In the genomic region with DNA sequence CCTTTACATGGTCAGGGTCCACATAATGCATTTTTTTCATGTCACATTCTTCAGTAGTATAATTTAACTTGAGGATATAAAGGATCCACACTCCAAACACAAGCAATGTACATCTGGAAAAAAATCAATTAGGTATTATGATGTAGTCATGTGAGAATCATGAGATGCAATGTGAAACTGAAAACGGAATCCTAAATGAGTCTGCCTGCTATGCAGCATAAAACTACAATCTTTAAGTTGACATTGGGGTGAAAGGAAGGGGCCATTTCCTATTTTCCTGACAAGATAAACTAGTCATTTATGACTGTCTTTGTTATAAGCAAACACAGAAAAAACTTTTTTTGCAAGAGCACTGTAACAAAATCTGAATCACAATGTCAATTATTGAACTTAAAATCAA, we compare ENCODE assay signal across 11 cellular contexts. TPM values are rescaled to one million over a fixed set of nuclear protein-coding genes. Genes with fewer than 3 reads are reported as not detected.
A peak's percentile ranks its signal among the peaks of the same experiment; 100 is the strongest.
DNase-seq lines count a peak whose midpoint lies in the region; ATAC-seq lines count a peak whose summit lies in the region.
"Had no signal": no experiment of that assay in that cellular context is flagged by ENCODE, and none has a peak within 500 bp of the region (broad histone marks: within the 10 kb centered on the region; RNA-seq: fewer than 3 reads in every experiment).

No MANE protein-coding gene starts in this region.

- peak; percentile 52 to 58 for ATAC-seq in activated T-cell treated with anti-CD3 and anti-CD28 coated beads, Interleukin-2, amount 50 U/mL, for 4 hours
- ATAC-seq in HG03097 (IDR thresholded peaks at IDR 0.05; ENCODE audit: low FRiP score, unreplicated experiment): peak; percentile 44
- ATAC-seq in activated T-helper 17 cell treated with anti-CD3 and anti-CD28 coated beads, Interleukin-2, amount 50 U/mL, for 72 hours (replicated peaks): peak; percentile 52
- ATAC-seq in stimulated activated effector memory CD8-positive, alpha-beta T cell treated with anti-CD3 and anti-CD28 coated beads, Interleukin-12 subunit alpha, Interleukin-12 subunit beta, amount 100 ng/mL, for 72 hours: peak; percentile 55
- ATAC-seq: left colon had no signal

- no peak overlapping the region for H3K4me3 ChIP-seq in MG63

- no peaks in the 10 kb centered on the region for H3K36me3 ChIP-seq in MG63

- peaks cover 56% of the 10 kb centered on the region for H3K4me1 Mint-ChIP-seq in activated T-cell treated with anti-CD3 and anti-CD28 coated beads, Interleukin-2, amount 50 U/mL, for 4 hours (ENCODE audit: low read depth)
- H3K4me1 Mint-ChIP-seq in activated T-helper 17 cell treated with anti-CD3 and anti-CD28 coated beads, Interleukin-2, amount 50 U/mL, for 72 hours: peaks cover 31% of the 10 kb centered on the region
- peaks cover 64% of the 10 kb centered on the region for H3K4me1 Mint-ChIP-seq in stimulated activated effector memory CD8-positive, alpha-beta T cell treated with anti-CD3 and anti-CD28 coated beads, Interleukin-12 subunit alpha, Interleukin-12 subunit beta, amount 100 ng/mL, for 72 hours

- DNase-seq in activated T-cell treated with anti-CD3 and anti-CD28 coated beads, Interleukin-2, amount 50 U/mL, for 4 hours: no peak
- DNase-seq in activated T-cell treated with anti-CD3 and anti-CD28 coated beads, Interleukin-2, amount 50 U/mL, for 48 hours: no peak
- no peak for DNase-seq in stimulated activated effector memory CD8-positive, alpha-beta T cell treated with anti-CD3 and anti-CD28 coated beads, Interleukin-12 subunit alpha, Interleukin-12 subunit beta, amount 100 ng/mL, for 72 hours (ENCODE audit: low spot score in 2 of 2)
- no peak for DNase-seq in MG63
- no peak for DNase-seq in cerebellum (ENCODE audit: low spot score)
- DNase-seq in DMS153 treated with DMSO at 0.1 percent for 48 hours (lab: John Stamatoyannopoulos, UW; ENCODE audit: unreplicated experiment): no peak
- DNase-seq: left colon, NCI-H1436, Right ventricle myocardium superior had no signal

- peaks cover 16% of the 10 kb centered on the region for H3K36me3 Mint-ChIP-seq in activated T-cell treated with anti-CD3 and anti-CD28 coated beads, Interleukin-2, amount 50 U/mL, for 4 hours (ENCODE audit: insufficient read depth)
- peaks cover 11% of the 10 kb centered on the region for H3K36me3 Mint-ChIP-seq in activated T-helper 17 cell treated with anti-CD3 and anti-CD28 coated beads, Interleukin-2, amount 50 U/mL, for 72 hours (ENCODE audit: low read depth)
- H3K36me3 Mint-ChIP-seq in stimulated activated effector memory CD8-positive, alpha-beta T cell treated with anti-CD3 and anti-CD28 coated beads, Interleukin-12 subunit alpha, Interleukin-12 subunit beta, amount 100 ng/mL, for 72 hours: peaks cover 25% of the 10 kb centered on the region

- H3K27me3 Mint-ChIP-seq in activated T-cell treated with anti-CD3 and anti-CD28 coated beads, Interleukin-2, amount 50 U/mL, for 4 hours (ENCODE audit: low read depth): no peaks in the 10 kb centered on the region
- no peaks in the 10 kb centered on the region for H3K27me3 Mint-ChIP-seq in activated T-helper 17 cell treated with anti-CD3 and anti-CD28 coated beads, Interleukin-2, amount 50 U/mL, for 72 hours

- H3K9me3 Mint-ChIP-seq in activated T-cell treated with anti-CD3 and anti-CD28 coated beads, Interleukin-2, amount 50 U/mL, for 4 hours: no peaks in the 10 kb centered on the region
- no peaks in the 10 kb centered on the region for H3K9me3 Mint-ChIP-seq in activated T-helper 17 cell treated with anti-CD3 and anti-CD28 coated beads, Interleukin-2, amount 50 U/mL, for 72 hours
- no peaks in the 10 kb centered on the region for H3K9me3 Mint-ChIP-seq in stimulated activated effector memory CD8-positive, alpha-beta T cell treated with anti-CD3 and anti-CD28 coated beads, Interleukin-12 subunit alpha, Interleukin-12 subunit beta, amount 100 ng/mL, for 72 hours

- no peaks in the 10 kb centered on the region for H3K9me3 ChIP-seq in MG63

- no peaks in the 10 kb centered on the region for H3K27me3 ChIP-seq in MG63

- H3K4me3 Mint-ChIP-seq in activated T-cell treated with anti-CD3 and anti-CD28 coated beads, Interleukin-2, amount 50 U/mL, for 4 hours: peak overlapping the region; percentile 62
- peak overlapping the region; percentile 72 for H3K4me3 Mint-ChIP-seq in activated T-helper 17 cell treated with anti-CD3 and anti-CD28 coated beads, Interleukin-2, amount 50 U/mL, for 72 hours
- peak overlapping the region; percentile 47 for H3K4me3 Mint-ChIP-seq in stimulated activated effector memory CD8-positive, alpha-beta T cell treated with anti-CD3 and anti-CD28 coated beads, Interleukin-12 subunit alpha, Interleukin-12 subunit beta, amount 100 ng/mL, for 72 hours

- H3K27ac Mint-ChIP-seq in activated T-helper 17 cell treated with anti-CD3 and anti-CD28 coated beads, Interleukin-2, amount 50 U/mL, for 72 hours: peak overlapping the region; percentile 92
- peak overlapping the region; percentile 80 for H3K27ac Mint-ChIP-seq in stimulated activated effector memory CD8-positive, alpha-beta T cell treated with anti-CD3 and anti-CD28 coated beads, Interleukin-12 subunit alpha, Interleukin-12 subunit beta, amount 100 ng/mL, for 72 hours

RNA-seq across cellular contexts. Expression of gene ST3GAL5, which starts 27.6 kb away (rescaled TPM):
- total RNA-seq in activated T-cell treated with anti-CD3 and anti-CD28 coated beads, Interleukin-2, amount 50 U/mL, for 4 hours: 1 to 10 TPM; 3.6 to 5.3 (median 4.4) TPM
- 10 to 100 TPM in 1 of 2 donors, 1 to 10 TPM in 1; 7.6 to 13.7 TPM for total RNA-seq in activated T-helper 17 cell treated with anti-CD3 and anti-CD28 coated beads, Interleukin-2, amount 50 U/mL, for 72 hours
- total RNA-seq in MG63 (2014; rRNA removed; shearing (Covaris generic); ENCODE audit: low replicate concordance): 2.1 and 10.0 TPM in 2 replicates
- total RNA-seq in cerebellum: 61.9 TPM
